ENCODE assay signal across 1 cellular context in the genomic region with DNA sequence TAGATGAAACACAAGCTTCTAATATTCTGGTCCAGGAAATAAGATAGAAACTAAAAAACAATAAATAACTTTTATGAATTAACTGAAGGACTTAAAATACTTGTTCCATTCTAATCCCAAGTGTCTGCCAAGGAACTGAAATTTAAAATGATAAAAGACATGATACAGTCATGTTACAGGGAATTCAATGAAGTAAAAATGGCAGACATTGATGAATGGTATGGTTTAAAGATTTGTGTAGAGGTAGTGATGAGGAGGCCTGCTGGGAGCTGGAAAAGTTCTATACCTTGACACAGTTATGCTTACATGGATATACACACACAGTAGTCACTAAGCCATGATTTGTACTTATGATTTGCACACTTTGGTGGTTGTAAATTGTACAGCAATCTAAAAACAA.
TF ChIP-seq lines count a peak whose summit lies in the region.

No MANE protein-coding gene starts in this region.

TF ChIP-seq in endothelial cell of umbilical vein, 7 proteins besides CTCF, POLR2A, EP300 and RAD21 (continued from another document):
- no peak for TF ChIP-seq GATA2 (IDR thresholded peaks at IDR 0.05; ENCODE audit: insufficient read depth, insufficient read length, low read depth, low read length)
- no peak for TF ChIP-seq MYC (IDR thresholded peaks at IDR 0.05; ENCODE audit: low read depth, low read length)
- TF ChIP-seq FOS (IDR thresholded peaks at IDR 0.05; ENCODE audit: borderline replicate concordance, insufficient read depth, low read length) = no peak
- no peak for TF ChIP-seq EZH2 (IDR thresholded peaks at IDR 0.05; ENCODE audit: borderline replicate concordance, low read depth, low read length, severe bottlenecking)
- no peak for TF ChIP-seq POLR2AphosphoS5 (IDR thresholded peaks at IDR 0.05; ENCODE audit: insufficient read depth, low read depth, low read length)
